ENCODE assay signal across 9 cellular contexts in the genomic region with DNA sequence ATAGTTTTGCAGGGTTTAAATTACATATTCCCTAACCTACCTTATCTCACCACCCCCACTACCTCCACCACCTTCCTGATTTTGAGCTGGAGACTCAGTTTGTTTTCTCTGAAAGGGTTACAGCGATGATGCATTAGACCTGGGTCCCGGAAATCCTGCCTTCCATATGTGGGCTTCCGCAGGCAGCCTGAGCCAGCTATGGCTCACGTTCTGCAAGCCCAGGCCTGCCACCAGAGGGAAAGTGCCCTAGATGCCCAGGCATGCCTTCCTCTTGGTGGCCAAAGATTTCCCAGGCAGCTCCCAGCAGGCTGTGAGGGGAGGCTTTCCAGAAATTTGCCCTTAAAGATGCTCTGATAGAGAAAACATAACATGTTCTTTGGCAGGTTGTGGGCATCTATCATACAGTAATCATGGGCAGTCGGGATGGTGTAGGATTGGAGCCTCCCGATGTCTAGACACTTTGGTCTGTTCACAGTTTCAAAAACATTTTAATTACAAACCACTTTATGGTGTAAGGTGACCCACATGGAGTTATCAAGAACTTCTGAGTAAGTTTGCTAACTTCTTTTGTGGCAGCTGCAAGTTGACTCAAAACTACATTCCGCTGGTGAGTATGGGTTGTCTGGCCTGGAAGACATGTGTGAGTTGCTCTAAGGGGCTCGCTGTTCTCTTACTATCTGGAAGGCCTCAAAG.
A peak's percentile ranks its signal among the peaks of the same experiment; 100 is the strongest.
DNase-seq lines count a peak whose midpoint lies in the region; ATAC-seq, FAIRE-seq and TF ChIP-seq lines count a peak whose summit lies in the region.
"Had no signal": no experiment of that assay in that cellular context is flagged by ENCODE, and none has a peak within 500 bp of the region (broad histone marks: within the 10 kb centered on the region; RNA-seq: fewer than 3 reads in every experiment).

No MANE protein-coding gene starts in this region.

- no peaks in the 10 kb centered on the region for H3K27me3 ChIP-seq in trophoblast cell (ENCODE audit: insufficient read depth, low read length)
- no peaks in the 10 kb centered on the region for H3K27me3 ChIP-seq in brain microvascular endothelial cell (replicated peaks)

- H2BK12ac ChIP-seq in trophoblast cell (ENCODE audit: low read length) = no peak overlapping the region

- peak; percentile 32 for ATAC-seq in GM19351 (IDR thresholded peaks at IDR 0.05; ENCODE audit: unreplicated experiment)
- no peak for ATAC-seq in HG03139 (IDR thresholded peaks at IDR 0.05; ENCODE audit: unreplicated experiment)

- no peaks in the 10 kb centered on the region for H3K36me3 ChIP-seq in trophoblast cell (ENCODE audit: control insufficient read depth in 1 of 2, insufficient read depth in 2 of 2, low read length in 2 of 2)
- H3K36me3 ChIP-seq in brain microvascular endothelial cell (replicated peaks) = peaks cover 72% of the 10 kb centered on the region

- peaks cover 13 to 18% of the 10 kb centered on the region in 2 experiments for H3K4me1 ChIP-seq in trophoblast cell (ENCODE audit: control insufficient read depth in 1 of 2, insufficient read depth in 2 of 2, low read length in 2 of 2)

- peak overlapping the region; percentile 42 for H2AK5ac ChIP-seq in trophoblast cell (ENCODE audit: low read length)

- H3K4me3 ChIP-seq in trophoblast cell (ENCODE audit: low read depth, low read length) (no peak overlapping the region), brain microvascular endothelial cell (ENCODE audit: low read depth, low read length) (no peak overlapping the region)

- no peak overlapping the region for H4K8ac ChIP-seq in trophoblast cell (ENCODE audit: low read depth, low read length)

- peak overlapping the region; percentile 72 for H3K18ac ChIP-seq in trophoblast cell (ENCODE audit: low read length)

- WGBS in trophoblast cell (ENCODE audit: extremely low coverage, insufficient coverage, insufficient read length) = no CpG with 5 or more reads among the region's 8 CpGs

- H3K23ac ChIP-seq in trophoblast cell (ENCODE audit: low read length) = no peak overlapping the region

- peak overlapping the region; percentile 68 for H2BK120ac ChIP-seq in trophoblast cell (ENCODE audit: insufficient read depth, low read length, poor library complexity)

- no peak for TF ChIP-seq CTCF in brain microvascular endothelial cell (IDR thresholded peaks at IDR 0.05; ENCODE audit: low read depth, low read length, missing control alignments)

- peak overlapping the region; percentile 63 for H3K14ac ChIP-seq in trophoblast cell (ENCODE audit: low read length)

- no peak for FAIRE-seq in GM19239 (lab: Jason Lieb, UNC)
- FAIRE-seq: RCC 7860 had no signal

- H3K27ac ChIP-seq in trophoblast cell (ENCODE audit: low read depth, low read length) (no peak overlapping the region), brain microvascular endothelial cell (no peak overlapping the region)

- H3K79me2 ChIP-seq in trophoblast cell (ENCODE audit: control insufficient read depth, insufficient read depth, low read length, poor library complexity) = peaks cover 1% of the 10 kb centered on the region

- H3K9ac ChIP-seq in trophoblast cell (ENCODE audit: low read length) = no peak overlapping the region

- H3K4me2 ChIP-seq in trophoblast cell (ENCODE audit: low read length) = no peak overlapping the region

- peaks cover 9% of the 10 kb centered on the region for H3K79me1 ChIP-seq in trophoblast cell (ENCODE audit: low read length)

- H4K12ac ChIP-seq in trophoblast cell (ENCODE audit: low read depth, low read length) = no peak overlapping the region

- peak overlapping the region; percentile 21 for H4K91ac ChIP-seq in trophoblast cell (ENCODE audit: low read depth, low read length)

- in situ Hi-C loops in brain microvascular endothelial cell (cut with HindIII; ENCODE audit: low pct_ligation_motif_present, low sequenced_read_pairs) = no loop called here

- DNase-seq in NCI-H446 treated with DMSO at 0.1 percent for 48 hours (lab: John Stamatoyannopoulos, UW) = peak; percentile 63
- peak; percentile 60 for DNase-seq in activated effector memory CD4-positive, alpha-beta T cell treated with Interleukin-2 at 50 U/mL for 16 hours
- DNase-seq in trophoblast cell = peak; percentile 43 to 47
- DNase-seq in NCI-H524 treated with DMSO at 0.1 percent for 48 hours (lab: John Stamatoyannopoulos, UW) = no peak
- no peak for DNase-seq in GM19239 (ENCODE audit: insufficient read length, low spot score)
- DNase-seq in brain microvascular endothelial cell = no peak

- no peak overlapping the region for H3K4ac ChIP-seq in trophoblast cell (ENCODE audit: low read depth, low read length)

- H3K9me3 ChIP-seq in trophoblast cell (ENCODE audit: insufficient read depth, low read depth, low read length) = no peaks in the 10 kb centered on the region

- no peak overlapping the region for H2BK5ac ChIP-seq in trophoblast cell (ENCODE audit: low read depth, low read length, poor library complexity)

- no peak overlapping the region for H2AFZ ChIP-seq in trophoblast cell (ENCODE audit: insufficient read depth, low read length, poor library complexity)

Comparison
In these comparisons a context has a peak if more than half of its experiments do, and no peak if none do; other contexts are left out.
1. DNase-seq: peak in NCI-H446 treated with DMSO at 0.1 percent for 48 hours (single experiment), activated effector memory CD4-positive, alpha-beta T cell treated with Interleukin-2 at 50 U/mL for 16 hours (single experiment) and trophoblast cell (2 of 2); none in NCI-H524 treated with DMSO at 0.1 percent for 48 hours (single experiment), GM19239 (single experiment) and brain microvascular endothelial cell (single experiment).